1 cellular context compared by ENCODE assay signal in genomic region chr16:80802902-80803301, GRCh38.
TF ChIP-seq lines count a peak whose summit lies in the region.

No MANE protein-coding gene starts in this region.

TF ChIP-seq in endothelial cell of umbilical vein, 7 proteins besides CTCF, POLR2A, EP300 and RAD21 (continued from another document):
- no peak for TF ChIP-seq MAX (IDR thresholded peaks at IDR 0.05; ENCODE audit: insufficient read depth, insufficient read length)
